Comparison of ENCODE assay signal across 8 cellular contexts in genomic region chr19:17281391-17282304, GRCh38. TPM values are rescaled to one million over a fixed set of nuclear protein-coding genes. Genes with fewer than 3 reads are reported as not detected.
A peak's percentile ranks its signal among the peaks of the same experiment; 100 is the strongest.
DNase-seq lines count a peak whose midpoint lies in the region; ATAC-seq and TF ChIP-seq lines count a peak whose summit lies in the region.

Gene ANKLE1, plus strand, starts transcription at chr19:17281901. Its CDS starts 20 bp downstream, at chr19:17281921.

- no peak for TF ChIP-seq CTCF in AG09309 (IDR thresholded peaks at IDR 0.05; ENCODE audit: control insufficient read depth, insufficient read depth, low read depth, low read length, missing control alignments)

- H3K27ac Mint-ChIP-seq in activated naive CD8-positive, alpha-beta T cell treated with anti-CD3 and anti-CD28 coated beads, Interleukin-2, amount 10 ng/mL, durations not matched to agents 7 days and 5 days, result peak within 1 kb of the TSS; percentile 81

- H3K36me3 ChIP-seq in NT2/D1 (ENCODE audit: insufficient read depth, insufficient read length, low read length) (peaks cover 60% of the 10 kb centered on the region), iPS-20b (ENCODE audit: insufficient read depth, low read depth, low read length) (peaks cover 21% of the 10 kb centered on the region)

- peak within 1 kb of the TSS; percentile 93 for H3K9ac ChIP-seq in NT2/D1 (ENCODE audit: insufficient read length, low read depth)
- H3K9ac ChIP-seq in iPS-20b (ENCODE audit: low read depth, low read length), result peak within 1 kb of the TSS; percentile 30; the same call in 1 of the 2 replicates

- POLR2A ChIA-PET in activated naive CD8-positive, alpha-beta T cell treated with anti-CD3 and anti-CD28 coated beads, Interleukin-2, amount 10 ng/mL, durations not matched to agents 7 days and 5 days (lab: Charles Lee), result interaction anchor here (0.6 to 2.1 kb wide), 12 partner anchors 11 to 327 kb away, joined by 3 to 10 read pairs (median 4); partner anchors contain the start of genes BABAM1, MYO9B and OCEL1

- H3K27me3 ChIP-seq in NT2/D1 (ENCODE audit: insufficient read depth, insufficient read length) (no peaks in the 10 kb centered on the region), iPS-20b (ENCODE audit: insufficient read depth, low read length) (peaks cover 24% of the 10 kb centered on the region)

- H3K4me3 ChIP-seq in AG09309 (ENCODE audit: control insufficient read depth, low read depth, low read length), result peak within 1 kb of the TSS; percentile 31
- H3K4me3 ChIP-seq in NT2/D1 (ENCODE audit: insufficient read length, low read depth), result peak within 1 kb of the TSS; percentile 70
- peak within 1 kb of the TSS; percentile 62; the same call in 1 of the 2 replicates for H3K4me3 ChIP-seq in iPS-20b (ENCODE audit: low read length)

- peak within 1 kb of the TSS; percentile 86 for H3K4me3 Mint-ChIP-seq in activated naive CD8-positive, alpha-beta T cell treated with anti-CD3 and anti-CD28 coated beads, Interleukin-2, amount 10 ng/mL, durations not matched to agents 7 days and 5 days

- H3K9me3 ChIP-seq in NT2/D1 (ENCODE audit: insufficient read depth, low read length) (peaks cover 8% of the 10 kb centered on the region; the same call in 1 of the 2 replicates), iPS-20b (ENCODE audit: insufficient read depth, low read depth, low read length) (no peaks in the 10 kb centered on the region)

- H3K9me3 Mint-ChIP-seq in activated naive CD8-positive, alpha-beta T cell treated with anti-CD3 and anti-CD28 coated beads, Interleukin-2, amount 10 ng/mL, durations not matched to agents 7 days and 5 days, result no peaks in the 10 kb centered on the region

- H3K27ac ChIP-seq in iPS-20b (ENCODE audit: low read length), result no peak within 1 kb of the TSS

- H3K4me1 ChIP-seq in NT2/D1 (ENCODE audit: insufficient read depth, insufficient read length), result peaks cover 6% of the 10 kb centered on the region
- H3K4me1 ChIP-seq in iPS-20b (ENCODE audit: insufficient read depth, low read length), result no peaks in the 10 kb centered on the region

- peak; percentile 44 for TF ChIP-seq POLR2A in GM18951 (IDR thresholded peaks at IDR 0.05; ENCODE audit: extremely low read depth, insufficient read depth, insufficient read length)

- no peak for DNase-seq in AG09309 (ENCODE audit: low read depth)
- no peak for DNase-seq in NT2/D1 (ENCODE audit: low read depth, low spot score)
- DNase-seq in activated naive CD8-positive, alpha-beta T cell treated with anti-CD3 and anti-CD28 coated beads, Interleukin-2, amount 10 ng/mL, durations not matched to agents 7 days and 5 days, result peak; percentile 67
- peak; percentile 65 for DNase-seq in stimulated activated CD4-positive, alpha-beta T cell treated with anti-CD3 and anti-CD28 coated beads, Interleukin-4, amount 100 ng/mL, for 24 hours
- DNase-seq in NK-92 (lab: John Stamatoyannopoulos, UW; ENCODE audit: unreplicated experiment), result no peak
- no peak for DNase-seq in NCI-H1436 treated with DMSO at 0.1 percent for 48 hours (lab: John Stamatoyannopoulos, UW)

- ATAC-seq in activated naive CD8-positive, alpha-beta T cell treated with anti-CD3 and anti-CD28 coated beads, Interleukin-2, amount 10 ng/mL, durations not matched to agents 7 days and 5 days (ENCODE audit: low read depth), result peak; percentile 52

- H3K36me3 Mint-ChIP-seq in activated naive CD8-positive, alpha-beta T cell treated with anti-CD3 and anti-CD28 coated beads, Interleukin-2, amount 10 ng/mL, durations not matched to agents 7 days and 5 days, result peaks cover 8% of the 10 kb centered on the region

- H3K27me3 Mint-ChIP-seq in activated naive CD8-positive, alpha-beta T cell treated with anti-CD3 and anti-CD28 coated beads, Interleukin-2, amount 10 ng/mL, durations not matched to agents 7 days and 5 days, result no peaks in the 10 kb centered on the region

- peaks cover 10% of the 10 kb centered on the region for H3K4me1 Mint-ChIP-seq in activated naive CD8-positive, alpha-beta T cell treated with anti-CD3 and anti-CD28 coated beads, Interleukin-2, amount 10 ng/mL, durations not matched to agents 7 days and 5 days

- in situ Hi-C loops in GM18951 (cut with MboI; ENCODE audit: low sequenced_read_pairs, unreplicated experiment), result no loop called here

RNA-seq across cellular contexts. Expression of gene ANKLE1, which starts in this region (rescaled TPM):
- total RNA-seq in activated naive CD8-positive, alpha-beta T cell treated with anti-CD3 and anti-CD28 coated beads, Interleukin-2, amount 10 ng/mL, durations not matched to agents 7 days and 5 days, result 1 to 10 TPM; 5.7 to 5.8 TPM

Comparison
In these comparisons a context has a peak if more than half of its experiments do, and no peak if none do; other contexts are left out.
1. DNase-seq: peak in activated naive CD8-positive, alpha-beta T cell treated with anti-CD3 and anti-CD28 coated beads, Interleukin-2, amount 10 ng/mL, durations not matched to agents 7 days and 5 days (single experiment) and stimulated activated CD4-positive, alpha-beta T cell treated with anti-CD3 and anti-CD28 coated beads, Interleukin-4, amount 100 ng/mL, for 24 hours (single experiment); none in AG09309 (single experiment), NT2/D1 (single experiment), NK-92 (single experiment) and NCI-H1436 treated with DMSO at 0.1 percent for 48 hours (single experiment).
2. Peak in every context shown above with its lines, with median percentiles within 50 percentile points of each other: H3K4me3 ChIP-seq.